8 cellular contexts compared by ENCODE assay signal in genomic region chr7:5780801-5781496, GRCh38. TPM values are rescaled to one million over a fixed set of nuclear protein-coding genes. Genes with fewer than 3 reads are reported as not detected.
DNase-seq lines count a peak whose midpoint lies in the region; ATAC-seq and TF ChIP-seq lines count a peak whose summit lies in the region.

No MANE protein-coding gene starts in this region.

- peaks cover 4% of the 10 kb centered on the region for H3K9me3 Mint-ChIP-seq in activated naive CD8-positive, alpha-beta T cell treated with anti-CD3 and anti-CD28 coated beads for 36 hours

- peak; percentile 36 for DNase-seq in NCI-H146 (lab: John Stamatoyannopoulos, UW)
- DNase-seq in NCI-H146 treated with DMSO at 0.1 percent for 48 hours (lab: John Stamatoyannopoulos, UW; ENCODE audit: unreplicated experiment) = no peak
- DNase-seq in activated naive CD8-positive, alpha-beta T cell treated with anti-CD3 and anti-CD28 coated beads for 36 hours = peak; percentile 52
- DNase-seq in left cardiac atrium = peak; percentile 70
- DNase-seq in GF-D8 (lab: John Stamatoyannopoulos, UW) = no peak

- H3K79me2 ChIP-seq in OCI-LY3 (ENCODE audit: low read length) = peaks cover 52% of the 10 kb centered on the region
- H3K79me2 ChIP-seq in parathyroid adenoma = peaks cover 26% of the 10 kb centered on the region

- TF ChIP-seq CTCF in OCI-LY3 (IDR thresholded peaks at IDR 0.05; ENCODE audit: low read depth, low read length) (no peak), parathyroid adenoma (IDR thresholded peaks at IDR 0.05) (no peak)

- H4K20me1 ChIP-seq in OCI-LY3 (ENCODE audit: insufficient read depth, low read length) = peaks cover 11% of the 10 kb centered on the region; the same call in 1 of the 2 replicates

- H2AFZ ChIP-seq in OCI-LY3 (ENCODE audit: low read depth, low read length) = no peak overlapping the region
- peak overlapping the region; percentile 82 for H2AFZ ChIP-seq in parathyroid adenoma

- intact Hi-C loops in left cardiac atrium (cut with DNase I) = no loop called here

- no peaks in the 10 kb centered on the region for H3K27me3 ChIP-seq in OCI-LY3 (ENCODE audit: low read depth, low read length)
- no peaks in the 10 kb centered on the region for H3K27me3 ChIP-seq in parathyroid adenoma (ENCODE audit: control insufficient read depth, insufficient read depth, low read length)

- H3K36me3 Mint-ChIP-seq in activated naive CD8-positive, alpha-beta T cell treated with anti-CD3 and anti-CD28 coated beads for 36 hours = peaks cover 16% of the 10 kb centered on the region

- H3K27ac ChIP-seq in OCI-LY3 (ENCODE audit: low read length) (peak overlapping the region; percentile 55), parathyroid adenoma (peak overlapping the region; percentile 71)

- H3K9me3 ChIP-seq in OCI-LY3 (ENCODE audit: insufficient read depth, low read length) (no peaks in the 10 kb centered on the region), parathyroid adenoma (ENCODE audit: control insufficient read depth, low read length) (no peaks in the 10 kb centered on the region)

- H3K4me1 Mint-ChIP-seq in activated naive CD8-positive, alpha-beta T cell treated with anti-CD3 and anti-CD28 coated beads for 36 hours = peaks cover 29% of the 10 kb centered on the region

- H3K4me1 ChIP-seq in OCI-LY3 (ENCODE audit: low read length) (peaks cover 2% of the 10 kb centered on the region; the same call in 1 of the 2 replicates), parathyroid adenoma (peaks cover 6% of the 10 kb centered on the region)

- ATAC-seq in HG02642 (IDR thresholded peaks at IDR 0.05; ENCODE audit: poor library complexity, unreplicated experiment) (peak; percentile 50), left cardiac atrium (peak; percentile 72 to 85)

- H3K27me3 Mint-ChIP-seq in activated naive CD8-positive, alpha-beta T cell treated with anti-CD3 and anti-CD28 coated beads for 36 hours = no peaks in the 10 kb centered on the region

- H3K4me2 ChIP-seq in OCI-LY3 (ENCODE audit: low read length) = peak overlapping the region; percentile 69
- H3K4me2 ChIP-seq in parathyroid adenoma (ENCODE audit: low read length) = peak overlapping the region; percentile 85

- H3K36me3 ChIP-seq in OCI-LY3 (replicated peaks; ENCODE audit: low read depth, low read length) (peaks cover 5% of the 10 kb centered on the region), parathyroid adenoma (ENCODE audit: control insufficient read depth, insufficient read depth, low read length) (no peaks in the 10 kb centered on the region)

- H3K4me3 Mint-ChIP-seq in activated naive CD8-positive, alpha-beta T cell treated with anti-CD3 and anti-CD28 coated beads for 36 hours = peak overlapping the region; percentile 84

- H3K4me3 ChIP-seq in OCI-LY3 (ENCODE audit: low read length) = peak overlapping the region; percentile 88
- peak overlapping the region; percentile 68 for H3K4me3 ChIP-seq in parathyroid adenoma (ENCODE audit: low read depth, low read length)

- H3K9ac ChIP-seq in OCI-LY3 (ENCODE audit: low read length) = peak overlapping the region; percentile 77
- H3K9ac ChIP-seq in parathyroid adenoma = peak overlapping the region; percentile 37

- H3K27ac Mint-ChIP-seq in activated naive CD8-positive, alpha-beta T cell treated with anti-CD3 and anti-CD28 coated beads for 36 hours = peak overlapping the region; percentile 88

RNA-seq across cellular contexts. Expression of gene RNF216, which starts 0.5 kb away (rescaled TPM):
- 10 to 100 TPM; 45.5 to 48.1 TPM for total RNA-seq in activated naive CD8-positive, alpha-beta T cell treated with anti-CD3 and anti-CD28 coated beads for 36 hours
- total RNA-seq in left cardiac atrium = 10 to 100 TPM; 28.0 to 40.2 TPM

Comparison
In these comparisons a context has a peak if more than half of its experiments do, and no peak if none do; other contexts are left out.
1. DNase-seq: peak in NCI-H146 (single experiment), activated naive CD8-positive, alpha-beta T cell treated with anti-CD3 and anti-CD28 coated beads for 36 hours (single experiment) and left cardiac atrium (single experiment); none in NCI-H146 treated with DMSO at 0.1 percent for 48 hours (single experiment) and GF-D8 (single experiment).